ENCODE assay signal across 1 cellular context in genomic region chr9:125493384-125493783, GRCh38.
A peak's percentile ranks its signal among the peaks of the same experiment; 100 is the strongest.
TF ChIP-seq lines count a peak whose summit lies in the region.

No MANE protein-coding gene starts in this region.

TF ChIP-seq in HepG2, 621 proteins besides CTCF, POLR2A, EP300 and RAD21 (continued from another document and continues in another):
- TF ChIP-seq ZNF609 (CRISPR knock-in tag; IDR thresholded peaks at IDR 0.05; ENCODE audit: borderline replicate concordance) (peak; percentile 27; the same call in 1 of the 2 replicates), KAT8 (CRISPR knock-in tag; IDR thresholded peaks at IDR 0.05) (0 out of 2 replicates have a peak, but pooled peaks have one; percentile 31), TBP (CRISPR knock-in tag; IDR thresholded peaks at IDR 0.05) (no peak), CEBPG (CRISPR knock-in tag; IDR thresholded peaks at IDR 0.05) (peak; percentile 99), ETS1 (CRISPR knock-in tag; IDR thresholded peaks at IDR 0.05) (no peak), TCF7 (IDR thresholded peaks at IDR 0.05; ENCODE audit: low read depth) (no peak; the same call in 1 of the 2 replicates), ZNF138 (CRISPR knock-in tag; IDR thresholded peaks at IDR 0.05; ENCODE audit: low read depth) (no peak), ZNF510 (CRISPR knock-in tag; IDR thresholded peaks at IDR 0.05; ENCODE audit: low read depth) (no peak), ZFP62 (CRISPR knock-in tag; IDR thresholded peaks at IDR 0.05) (no peak), ZBTB8A (CRISPR knock-in tag; IDR thresholded peaks at IDR 0.05; ENCODE audit: borderline replicate concordance, low read depth) (no peak), MAFK (conservative IDR thresholded peaks at IDR 0.05 in 1 of 2, IDR thresholded peaks at IDR 0.05 in 1 of 2; ENCODE audit: low read length in 2 of 2) (no peak), THAP11 (CRISPR knock-in tag; IDR thresholded peaks at IDR 0.05) (0 out of 2 replicates have a peak, but pooled peaks have one; percentile 42), FOXP1 (IDR thresholded peaks at IDR 0.05) (no peak), FOXP1 (CRISPR knock-in tag; IDR thresholded peaks at IDR 0.05) (peak; percentile 75), SSRP1 (CRISPR knock-in tag; IDR thresholded peaks at IDR 0.05) (peak; percentile 70), ZNF253 (CRISPR knock-in tag; IDR thresholded peaks at IDR 0.05; ENCODE audit: borderline replicate concordance) (no peak), NONO (IDR thresholded peaks at IDR 0.05) (no peak), NONO (CRISPR knock-in tag; conservative IDR thresholded peaks at IDR 0.05) (no peak), FOXA1 (IDR thresholded peaks at IDR 0.05) (no peak), FOXA1 (CRISPR knock-in tag; IDR thresholded peaks at IDR 0.05) (peak; percentile 83), ZNF800 (CRISPR knock-in tag; IDR thresholded peaks at IDR 0.05) (no peak), MYC (CRISPR knock-in tag; IDR thresholded peaks at IDR 0.05; ENCODE audit: borderline replicate concordance) (0 out of 2 replicates have a peak, but pooled peaks have one; percentile 37), MYNN (CRISPR knock-in tag; IDR thresholded peaks at IDR 0.05; ENCODE audit: low read depth) (no peak), SOX13 (IDR thresholded peaks at IDR 0.05) (no peak), SOX13 (CRISPR knock-in tag; conservative IDR thresholded peaks at IDR 0.05 in 1 of 2, IDR thresholded peaks at IDR 0.05 in 1 of 2) (peak in 1 of 2 experiments; percentile 85; a peak in 2 of 4 replicates), HMG20A (CRISPR knock-in tag; IDR thresholded peaks at IDR 0.05; ENCODE audit: borderline replicate concordance) (peak; percentile 40; the same call in 1 of the 2 replicates), TAF1 (CRISPR knock-in tag; IDR thresholded peaks at IDR 0.05) (no peak), MEIS2 (CRISPR knock-in tag; IDR thresholded peaks at IDR 0.05) (peak; percentile 79), RORA (CRISPR knock-in tag; IDR thresholded peaks at IDR 0.05) (no peak), MTF2 (CRISPR knock-in tag; IDR thresholded peaks at IDR 0.05; ENCODE audit: borderline replicate concordance) (no peak), NFIB (CRISPR knock-in tag; IDR thresholded peaks at IDR 0.05; ENCODE audit: borderline replicate concordance) (no peak), ZNF704 (CRISPR knock-in tag; IDR thresholded peaks at IDR 0.05; ENCODE audit: borderline replicate concordance) (no peak), ZNF7 (CRISPR knock-in tag; IDR thresholded peaks at IDR 0.05) (no peak; the same call in 1 of the 2 replicates), BATF2 (CRISPR knock-in tag; IDR thresholded peaks at IDR 0.05) (no peak), MIER3 (CRISPR knock-in tag; IDR thresholded peaks at IDR 0.05; ENCODE audit: borderline replicate concordance) (no peak), ZNF646 (CRISPR knock-in tag; IDR thresholded peaks at IDR 0.05) (no peak), ELF3 (CRISPR knock-in tag; IDR thresholded peaks at IDR 0.05) (peak; percentile 34; the same call in 1 of the 2 replicates), GPN1 (CRISPR knock-in tag; IDR thresholded peaks at IDR 0.05; ENCODE audit: borderline replicate concordance) (no peak)
- TF ChIP-seq, protein P1, sequence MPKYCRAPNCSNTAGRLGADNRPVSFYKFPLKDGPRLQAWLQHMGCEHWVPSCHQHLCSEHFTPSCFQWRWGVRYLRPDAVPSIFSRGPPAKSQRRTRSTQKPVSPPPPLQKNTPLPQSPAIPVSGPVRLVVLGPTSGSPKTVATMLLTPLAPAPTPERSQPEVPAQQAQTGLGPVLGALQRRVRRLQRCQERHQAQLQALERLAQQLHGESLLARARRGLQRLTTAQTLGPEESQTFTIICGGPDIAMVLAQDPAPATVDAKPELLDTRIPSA (CRISPR knock-in tag; IDR thresholded peaks at IDR 0.05; ENCODE audit: borderline replicate concordance), result no peak
- TF ChIP-seq, protein P2, sequence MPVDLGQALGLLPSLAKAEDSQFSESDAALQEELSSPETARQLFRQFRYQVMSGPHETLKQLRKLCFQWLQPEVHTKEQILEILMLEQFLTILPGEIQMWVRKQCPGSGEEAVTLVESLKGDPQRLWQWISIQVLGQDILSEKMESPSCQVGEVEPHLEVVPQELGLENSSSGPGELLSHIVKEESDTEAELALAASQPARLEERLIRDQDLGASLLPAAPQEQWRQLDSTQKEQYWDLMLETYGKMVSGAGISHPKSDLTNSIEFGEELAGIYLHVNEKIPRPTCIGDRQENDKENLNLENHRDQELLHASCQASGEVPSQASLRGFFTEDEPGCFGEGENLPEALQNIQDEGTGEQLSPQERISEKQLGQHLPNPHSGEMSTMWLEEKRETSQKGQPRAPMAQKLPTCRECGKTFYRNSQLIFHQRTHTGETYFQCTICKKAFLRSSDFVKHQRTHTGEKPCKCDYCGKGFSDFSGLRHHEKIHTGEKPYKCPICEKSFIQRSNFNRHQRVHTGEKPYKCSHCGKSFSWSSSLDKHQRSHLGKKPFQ (CRISPR knock-in tag; IDR thresholded peaks at IDR 0.05; ENCODE audit: insufficient replicate concordance), result no peak
- TF ChIP-seq, protein P3, sequence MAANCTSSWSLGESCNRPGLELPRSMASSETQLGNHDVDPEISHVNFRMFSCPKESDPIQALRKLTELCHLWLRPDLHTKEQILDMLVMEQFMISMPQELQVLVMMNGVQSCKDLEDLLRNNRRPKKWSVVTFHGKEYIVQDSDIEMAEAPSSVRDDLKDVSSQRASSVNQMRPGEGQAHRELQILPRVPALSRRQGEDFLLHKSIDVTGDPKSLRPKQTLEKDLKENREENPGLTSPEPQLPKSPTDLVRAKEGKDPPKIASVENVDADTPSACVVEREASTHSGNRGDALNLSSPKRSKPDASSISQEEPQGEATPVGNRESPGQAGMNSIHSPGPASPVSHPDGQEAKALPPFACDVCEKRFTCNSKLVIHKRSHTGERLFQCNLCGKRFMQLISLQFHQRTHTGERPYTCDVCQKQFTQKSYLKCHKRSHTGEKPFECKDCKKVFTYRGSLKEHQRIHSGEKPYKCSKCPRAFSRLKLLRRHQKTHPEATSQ (CRISPR knock-in tag; IDR thresholded peaks at IDR 0.05; ENCODE audit: borderline replicate concordance), result no peak
